In the genomic region with DNA sequence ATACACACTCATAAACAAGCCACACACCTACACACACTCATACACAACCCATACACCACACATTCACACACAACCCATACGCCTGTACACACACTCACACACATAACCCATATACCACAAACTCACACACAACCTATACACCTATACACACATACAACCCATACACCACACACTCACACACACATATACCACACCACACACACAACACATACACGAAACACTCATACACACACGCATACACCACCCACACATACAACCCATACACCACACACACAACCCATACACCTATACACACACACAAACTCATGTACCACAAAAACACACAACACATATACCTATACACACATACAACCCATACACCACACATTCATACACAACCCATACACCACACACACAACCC, we compare ENCODE assay signal across 17 cellular contexts.
DNase-seq lines count a peak whose midpoint lies in the region; ATAC-seq and TF ChIP-seq lines count a peak whose summit lies in the region.
"Had no signal": no experiment of that assay in that cellular context is flagged by ENCODE, and none has a peak within 500 bp of the region (broad histone marks: within the 10 kb centered on the region; RNA-seq: fewer than 3 reads in every experiment).

No MANE protein-coding gene starts in this region.

- peaks cover 3% of the 10 kb centered on the region for H3K4me1 Mint-ChIP-seq in activated CD4-positive, alpha-beta T cell treated with anti-CD3 and anti-CD28 coated beads, Interleukin-2, amount 10 ng/mL, durations not matched to agents 7 days and 5 days
- H3K4me1 Mint-ChIP-seq in activated CD4-positive, alpha-beta T cell treated with anti-CD3 and anti-CD28 coated beads for 36 hours, result no peaks in the 10 kb centered on the region
- H3K4me1 Mint-ChIP-seq in activated B cell treated with CpG ODN at 0.5 μM for 24 hours, result peaks cover 69% of the 10 kb centered on the region
- peaks cover 65 to 66% (median 65%) of the 10 kb centered on the region in 3 donors for H3K4me1 Mint-ChIP-seq in naive B cell
- H3K4me1 Mint-ChIP-seq: CD8-positive, alpha-beta memory T cell had no signal

- peaks cover 29% of the 10 kb centered on the region for H3K9me3 Mint-ChIP-seq in activated CD4-positive, alpha-beta T cell treated with anti-CD3 and anti-CD28 coated beads, Interleukin-2, amount 10 ng/mL, durations not matched to agents 7 days and 5 days
- peaks cover 13% of the 10 kb centered on the region for H3K9me3 Mint-ChIP-seq in activated CD4-positive, alpha-beta T cell treated with anti-CD3 and anti-CD28 coated beads for 36 hours (ENCODE audit: low read depth)
- H3K9me3 Mint-ChIP-seq in activated B cell treated with CpG ODN at 0.5 μM for 24 hours (no peaks in the 10 kb centered on the region), naive B cell (peaks cover 0 to 16% (median 0%) of the 10 kb centered on the region in 7 donors)
- H3K9me3 Mint-ChIP-seq: CD8-positive, alpha-beta memory T cell had no signal

- DNase-seq in activated CD4-positive, alpha-beta T cell treated with anti-CD3 and anti-CD28 coated beads, Interleukin-2, amount 10 ng/mL, durations not matched to agents 7 days and 5 days, result no peak
- DNase-seq in activated CD4-positive, alpha-beta T cell treated with anti-CD3 and anti-CD28 coated beads for 36 hours, result no peak
- DNase-seq in activated B cell treated with CpG ODN at 0.5 μM for 24 hours, result no peak
- DNase-seq in naive B cell, result no peak
- no peak for DNase-seq in NCI-H2081 (lab: John Stamatoyannopoulos, UW)
- DNase-seq in DMS79 (lab: John Stamatoyannopoulos, UW), result no peak
- no peak for DNase-seq in COLO829 (ENCODE audit: low spot score)
- DNase-seq: CD8-positive, alpha-beta memory T cell; GF-D8; NCI-H1105 treated with DMSO at 0.1 percent for 48 hours; NCI-H187 treated with DMSO at 0.1 percent for 48 hours; NCI-H446; NCI-H748 treated with DMSO at 0.1 percent for 48 hours had no signal

- intact Hi-C loops in activated CD4-positive, alpha-beta T cell treated with anti-CD3 and anti-CD28 coated beads for 36 hours (cut with DNase I, micrococcal nuclease), result no loop called here
- intact Hi-C loops in activated B cell treated with CpG ODN at 0.5 μM for 24 hours (cut with micrococcal nuclease), result no loop called here

- no peak for ATAC-seq in activated CD4-positive, alpha-beta T cell treated with anti-CD3 and anti-CD28 coated beads for 36 hours
- ATAC-seq in activated B cell treated with CpG ODN at 0.5 μM for 24 hours (ENCODE audit: low read depth) (no peak), naive B cell (ENCODE audit: low read depth in 2 of 2) (no peak)
- ATAC-seq: HCT116 had no signal

- H3K4me1 ChIP-seq in HEK293 (ENCODE audit: control insufficient read depth, insufficient read depth, low read length), result no peaks in the 10 kb centered on the region
- H3K4me1 ChIP-seq: SJSA1 had no signal

- peaks cover 4% of the 10 kb centered on the region for H3K36me3 Mint-ChIP-seq in activated CD4-positive, alpha-beta T cell treated with anti-CD3 and anti-CD28 coated beads, Interleukin-2, amount 10 ng/mL, durations not matched to agents 7 days and 5 days (ENCODE audit: low read depth)
- H3K36me3 Mint-ChIP-seq in activated CD4-positive, alpha-beta T cell treated with anti-CD3 and anti-CD28 coated beads for 36 hours (ENCODE audit: low read depth), result no peaks in the 10 kb centered on the region
- H3K36me3 Mint-ChIP-seq in activated B cell treated with CpG ODN at 0.5 μM for 24 hours (ENCODE audit: low read depth), result no peaks in the 10 kb centered on the region
- H3K36me3 Mint-ChIP-seq in naive B cell, result peaks cover 0 to 7% of the 10 kb centered on the region in 2 donors
- H3K36me3 Mint-ChIP-seq: CD8-positive, alpha-beta memory T cell had no signal

- H3K27ac ChIP-seq in HEK293 (ENCODE audit: extremely low read depth, low read depth, low read length), result no peak overlapping the region
- H3K27ac ChIP-seq: 22Rv1, SJSA1 had no signal

- H3K36me3 ChIP-seq in HEK293 (ENCODE audit: control insufficient read depth in 2 of 2, insufficient read depth in 1 of 2, low read length in 2 of 2), result no peaks in the 10 kb centered on the region
- H3K36me3 ChIP-seq: SJSA1 had no signal

- no peaks in the 10 kb centered on the region for H3K9me3 ChIP-seq in HEK293 (ENCODE audit: control insufficient read depth, insufficient read depth, low read depth, low read length)

- no peak for TF ChIP-seq CTCF in HEK293 (tag by site-specific recombination; IDR thresholded peaks at IDR 0.05)
- no peak for TF ChIP-seq CTCF in activated B cell treated with CpG ODN at 0.5 μM for 24 hours (IDR thresholded peaks at IDR 0.05)

- H3K27ac Mint-ChIP-seq in activated CD4-positive, alpha-beta T cell treated with anti-CD3 and anti-CD28 coated beads, Interleukin-2, amount 10 ng/mL, durations not matched to agents 7 days and 5 days, result peak overlapping the region; percentile 62
- H3K27ac Mint-ChIP-seq in activated CD4-positive, alpha-beta T cell treated with anti-CD3 and anti-CD28 coated beads for 36 hours, result no peak overlapping the region
- peak overlapping the region; percentile 90 for H3K27ac Mint-ChIP-seq in activated B cell treated with CpG ODN at 0.5 μM for 24 hours
- H3K27ac Mint-ChIP-seq in naive B cell, result peak overlapping the region; percentile 88 to 99 (median 97)

- no peak overlapping the region for H3K4me3 Mint-ChIP-seq in activated CD4-positive, alpha-beta T cell treated with anti-CD3 and anti-CD28 coated beads, Interleukin-2, amount 10 ng/mL, durations not matched to agents 7 days and 5 days
- H3K4me3 Mint-ChIP-seq in activated CD4-positive, alpha-beta T cell treated with anti-CD3 and anti-CD28 coated beads for 36 hours, result no peak overlapping the region
- no peak overlapping the region for H3K4me3 Mint-ChIP-seq in activated B cell treated with CpG ODN at 0.5 μM for 24 hours
- peak overlapping the region in 7 of 8 donors; percentile 6 to 75 (median 48) for H3K4me3 Mint-ChIP-seq in naive B cell
- H3K4me3 Mint-ChIP-seq: CD8-positive, alpha-beta memory T cell had no signal

- no peak overlapping the region for H3K4me3 ChIP-seq in HEK293 (ENCODE audit: low read depth, low read length)
- H3K4me3 ChIP-seq: SJSA1 had no signal

- CTCF ChIA-PET in activated CD4-positive, alpha-beta T cell treated with anti-CD3 and anti-CD28 coated beads, Interleukin-2, amount 10 ng/mL, durations not matched to agents 7 days and 5 days (lab: Charles Lee), result no interaction called here
- CTCF ChIA-PET in activated CD4-positive, alpha-beta T cell treated with anti-CD3 and anti-CD28 coated beads for 36 hours (lab: Charles Lee), result no interaction called here
- CTCF ChIA-PET in HEK293 (lab: Yijun Ruan, JAX) (no interaction called here), activated B cell treated with CpG ODN at 0.5 μM for 24 hours (lab: Charles Lee) (no interaction called here)

- peaks cover 11% of the 10 kb centered on the region for H3K27me3 Mint-ChIP-seq in activated CD4-positive, alpha-beta T cell treated with anti-CD3 and anti-CD28 coated beads, Interleukin-2, amount 10 ng/mL, durations not matched to agents 7 days and 5 days
- H3K27me3 Mint-ChIP-seq in activated CD4-positive, alpha-beta T cell treated with anti-CD3 and anti-CD28 coated beads for 36 hours, result peaks cover 18% of the 10 kb centered on the region
- no peaks in the 10 kb centered on the region for H3K27me3 Mint-ChIP-seq in activated B cell treated with CpG ODN at 0.5 μM for 24 hours
- H3K27me3 Mint-ChIP-seq in naive B cell, result no peaks in the 10 kb centered on the region

- POLR2A ChIA-PET in activated CD4-positive, alpha-beta T cell treated with anti-CD3 and anti-CD28 coated beads, Interleukin-2, amount 10 ng/mL, durations not matched to agents 7 days and 5 days (lab: Charles Lee), result no interaction called here
- POLR2A ChIA-PET in activated CD4-positive, alpha-beta T cell treated with anti-CD3 and anti-CD28 coated beads for 36 hours (lab: Charles Lee), result no interaction called here
- POLR2A ChIA-PET in HEK293 (lab: Yijun Ruan, JAX), result no interaction called here
- POLR2A ChIA-PET in activated B cell treated with CpG ODN at 0.5 μM for 24 hours (lab: Charles Lee), result interaction anchor here (1.0 to 1.2 kb wide), 7 partner anchors 16 to 171 kb away, joined by 3 to 10 read pairs (median 5); no protein-coding TSS in a partner anchor

TF ChIP-seq in HEK293, 187 proteins besides CTCF, POLR2A, EP300 and RAD21 (continues in another document):
- TF ChIP-seq ZNF830 (tag by site-specific recombination; IDR thresholded peaks at IDR 0.05; ENCODE audit: low read depth) (no peak), ZNF211 (tag by site-specific recombination; IDR thresholded peaks at IDR 0.05; ENCODE audit: low read depth) (no peak; the same call in none of the 2 replicates), TRIM28 (IDR thresholded peaks at IDR 0.05; ENCODE audit: borderline replicate concordance, low read length) (no peak), ZNF488 (tag by site-specific recombination; IDR thresholded peaks at IDR 0.05) (no peak), MZF1 (tag by site-specific recombination; IDR thresholded peaks at IDR 0.05; ENCODE audit: borderline replicate concordance) (no peak), ZNF416 (tag by site-specific recombination; IDR thresholded peaks at IDR 0.05) (no peak), ZNF677 (tag by site-specific recombination; IDR thresholded peaks at IDR 0.05) (no peak), ZBTB21 (tag by site-specific recombination; IDR thresholded peaks at IDR 0.05) (no peak), ZNF394 (tag by site-specific recombination; IDR thresholded peaks at IDR 0.05; ENCODE audit: borderline replicate concordance) (no peak), ZNF621 (tag by site-specific recombination; IDR thresholded peaks at IDR 0.05) (0 out of 2 replicates have a peak, but pooled peaks have one; percentile 53)
- TF ChIP-seq, protein P1, sequence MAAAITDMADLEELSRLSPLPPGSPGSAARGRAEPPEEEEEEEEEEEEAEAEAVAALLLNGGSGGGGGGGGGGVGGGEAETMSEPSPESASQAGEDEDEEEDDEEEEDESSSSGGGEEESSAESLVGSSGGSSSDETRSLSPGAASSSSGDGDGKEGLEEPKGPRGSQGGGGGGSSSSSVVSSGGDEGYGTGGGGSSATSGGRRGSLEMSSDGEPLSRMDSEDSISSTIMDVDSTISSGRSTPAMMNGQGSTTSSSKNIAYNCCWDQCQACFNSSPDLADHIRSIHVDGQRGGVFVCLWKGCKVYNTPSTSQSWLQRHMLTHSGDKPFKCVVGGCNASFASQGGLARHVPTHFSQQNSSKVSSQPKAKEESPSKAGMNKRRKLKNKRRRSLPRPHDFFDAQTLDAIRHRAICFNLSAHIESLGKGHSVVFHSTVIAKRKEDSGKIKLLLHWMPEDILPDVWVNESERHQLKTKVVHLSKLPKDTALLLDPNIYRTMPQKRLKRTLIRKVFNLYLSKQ (tag by site-specific recombination; IDR thresholded peaks at IDR 0.05; ENCODE audit: borderline replicate concordance), result no peak

Comparison
In these comparisons a context has a peak if more than half of its experiments do, and no peak if none do; other contexts are left out.
1. H3K4me3 Mint-ChIP-seq: peak in naive B cell (7 of 8); none in activated CD4-positive, alpha-beta T cell treated with anti-CD3 and anti-CD28 coated beads, Interleukin-2, amount 10 ng/mL, durations not matched to agents 7 days and 5 days (single experiment), activated CD4-positive, alpha-beta T cell treated with anti-CD3 and anti-CD28 coated beads for 36 hours (single experiment) and activated B cell treated with CpG ODN at 0.5 μM for 24 hours (single experiment).